23 cellular contexts compared by ENCODE assay signal in genomic region chr17:81208651-81209050, GRCh38. TPM values are rescaled to one million over a fixed set of nuclear protein-coding genes. Genes with fewer than 3 reads are reported as not detected.
"Had no signal": no experiment of that assay in that cellular context is flagged by ENCODE, and none has a peak within 500 bp of the region (broad histone marks: within the 10 kb centered on the region; RNA-seq: fewer than 3 reads in every experiment).

No MANE protein-coding gene starts in this region.

- H3K9me3 Mint-ChIP-seq: IgD-negative memory B cell had no signal

- H3K4me2 ChIP-seq: KMS-11 had no signal

- H3K4me3 ChIP-seq: K562, SJCRH30 had no signal

- DNase-seq: Kasumi-1, MM.1S, NCI-H1092 treated with DMSO at 0.1 percent for 48 hours, NCI-H1436, NCI-H187, NCI-H2029, NCI-H2081 treated with DMSO at 0.1 percent for 48 hours, NCI-H2171, NCI-H226, NCI-H446, NCI-H510A, NCI-H524 treated with DMSO at 0.1 percent for 48 hours, NCI-H69, NCI-H774, RPMI8226, SHP77 treated with DMSO at 0.1 percent for 48 hours, SJCRH30 had no signal

- H3K9ac ChIP-seq: KMS-11 had no signal

- H3K4me3 Mint-ChIP-seq: IgD-negative memory B cell had no signal

- H3K4me1 ChIP-seq: SJCRH30 had no signal

- H3K27me3 Mint-ChIP-seq: IgD-negative memory B cell had no signal

- H3K27ac ChIP-seq: HL-60, KMS-11, SJCRH30 had no signal

- H3K9me3 ChIP-seq: SJCRH30 had no signal

- H3K27me3 ChIP-seq: SJCRH30 had no signal

- ATAC-seq: K562, SK-N-SH treated with all-trans-retinoic acid at 6 μM for 48 hours had no signal

RNA-seq across cellular contexts. Expression of gene AATK, which starts 42.6 kb away (rescaled TPM):
- total RNA-seq: M059J had no signal

RNA-seq across cellular contexts. Expression of gene PVALEF, which starts 43.3 kb away (rescaled TPM):
- total RNA-seq: K562, M059J had no signal
- polyA plus RNA-seq: IgD-negative memory B cell, K562 had no signal
